In genomic region chr20:24695529-24696225, GRCh38 we compare ENCODE assay signal across 23 cellular contexts.
DNase-seq lines count a peak whose midpoint lies in the region; ATAC-seq and TF ChIP-seq lines count a peak whose summit lies in the region.
"Had no signal": no experiment of that assay in that cellular context is flagged by ENCODE, and none has a peak within 500 bp of the region (broad histone marks: within the 10 kb centered on the region; RNA-seq: fewer than 3 reads in every experiment).

No MANE protein-coding gene starts in this region.

- no peak for TF ChIP-seq POLR2A in thyroid gland (IDR thresholded peaks at IDR 0.05)

- H3K4me3 ChIP-seq in thyroid gland (replicated peaks in 1 of 3), result no peak overlapping the region
- H3K4me3 ChIP-seq in CD8-positive, alpha-beta T cell (ENCODE audit: low read depth, low read length), result no peak overlapping the region
- H3K4me3 ChIP-seq: dorsolateral prefrontal cortex, pancreas, Peyer's patch, SJSA1, transverse colon had no signal

- POLR2A ChIA-PET in CD8-positive, alpha-beta T cell (lab: Charles Lee), result no interaction called here

- TF ChIP-seq CTCF in type B pancreatic cell (conservative IDR thresholded peaks at IDR 0.05), result no peak
- TF ChIP-seq CTCF in thyroid gland (IDR thresholded peaks at IDR 0.05), result no peak
- no peak for TF ChIP-seq CTCF in CD8-positive, alpha-beta T cell (IDR thresholded peaks at IDR 0.05)
- TF ChIP-seq CTCF in nephron progenitor cell (IDR thresholded peaks at IDR 0.05), result no peak

- H3K27ac Mint-ChIP-seq in activated CD8-positive, alpha-beta memory T cell treated with anti-CD3 and anti-CD28 coated beads, Interleukin-2, amount 10 ng/mL, durations not matched to agents 7 days and 5 days, result no peak overlapping the region
- no peak overlapping the region for H3K27ac Mint-ChIP-seq in type B pancreatic cell
- H3K27ac Mint-ChIP-seq in CD8-positive, alpha-beta T cell, result no peak overlapping the region
- no peak overlapping the region for H3K27ac Mint-ChIP-seq in nephron progenitor cell
- H3K27ac Mint-ChIP-seq: activated naive CD8-positive, alpha-beta T cell treated with anti-CD3 and anti-CD28 coated beads, Interleukin-2, amount 10 ng/mL, durations not matched to agents 7 days and 5 days; B cell; natural killer cell had no signal

- no peak overlapping the region for H3K4me3 Mint-ChIP-seq in activated CD8-positive, alpha-beta memory T cell treated with anti-CD3 and anti-CD28 coated beads, Interleukin-2, amount 10 ng/mL, durations not matched to agents 7 days and 5 days
- H3K4me3 Mint-ChIP-seq in type B pancreatic cell, result no peak overlapping the region
- H3K4me3 Mint-ChIP-seq in CD8-positive, alpha-beta T cell, result no peak overlapping the region
- no peak overlapping the region for H3K4me3 Mint-ChIP-seq in nephron progenitor cell
- H3K4me3 Mint-ChIP-seq: activated naive CD8-positive, alpha-beta T cell treated with anti-CD3 and anti-CD28 coated beads, Interleukin-2, amount 10 ng/mL, durations not matched to agents 7 days and 5 days; B cell; natural killer cell had no signal

- no peaks in the 10 kb centered on the region for H3K27me3 ChIP-seq in thyroid gland
- H3K27me3 ChIP-seq in CD8-positive, alpha-beta T cell (ENCODE audit: insufficient read depth, low read length), result no peaks in the 10 kb centered on the region
- H3K27me3 ChIP-seq: dorsolateral prefrontal cortex, pancreas, Peyer's patch, SJSA1, transverse colon had no signal

- peaks cover under 1% of the 10 kb centered on the region for H3K27me3 Mint-ChIP-seq in activated CD8-positive, alpha-beta memory T cell treated with anti-CD3 and anti-CD28 coated beads, Interleukin-2, amount 10 ng/mL, durations not matched to agents 7 days and 5 days
- peaks cover 7% of the 10 kb centered on the region for H3K27me3 Mint-ChIP-seq in type B pancreatic cell
- peaks cover 3% of the 10 kb centered on the region for H3K27me3 Mint-ChIP-seq in CD8-positive, alpha-beta T cell (ENCODE audit: low read depth)
- H3K27me3 Mint-ChIP-seq in nephron progenitor cell (ENCODE audit: low read depth, poor library complexity), result peaks cover 23% of the 10 kb centered on the region
- H3K27me3 Mint-ChIP-seq: activated naive CD8-positive, alpha-beta T cell treated with anti-CD3 and anti-CD28 coated beads, Interleukin-2, amount 10 ng/mL, durations not matched to agents 7 days and 5 days; B cell had no signal

- H3K27ac ChIP-seq in thyroid gland, result no peak overlapping the region
- no peak overlapping the region for H3K27ac ChIP-seq in CD8-positive, alpha-beta T cell (ENCODE audit: low read depth, low read length)
- H3K27ac ChIP-seq: dorsolateral prefrontal cortex, pancreas, Peyer's patch, SJSA1, transverse colon had no signal

- H3K9me3 Mint-ChIP-seq in activated CD8-positive, alpha-beta memory T cell treated with anti-CD3 and anti-CD28 coated beads, Interleukin-2, amount 10 ng/mL, durations not matched to agents 7 days and 5 days (ENCODE audit: low read depth), result no peaks in the 10 kb centered on the region
- no peaks in the 10 kb centered on the region for H3K9me3 Mint-ChIP-seq in type B pancreatic cell
- H3K9me3 Mint-ChIP-seq in CD8-positive, alpha-beta T cell, result no peaks in the 10 kb centered on the region
- no peaks in the 10 kb centered on the region for H3K9me3 Mint-ChIP-seq in nephron progenitor cell
- H3K9me3 Mint-ChIP-seq: activated naive CD8-positive, alpha-beta T cell treated with anti-CD3 and anti-CD28 coated beads, Interleukin-2, amount 10 ng/mL, durations not matched to agents 7 days and 5 days; natural killer cell had no signal

- H3K9me3 ChIP-seq in thyroid gland, result no peaks in the 10 kb centered on the region
- no peaks in the 10 kb centered on the region for H3K9me3 ChIP-seq in CD8-positive, alpha-beta T cell (ENCODE audit: low read length)
- H3K9me3 ChIP-seq: pancreas, Peyer's patch, SJSA1, transverse colon had no signal

- CTCF ChIA-PET in activated CD8-positive, alpha-beta memory T cell treated with anti-CD3 and anti-CD28 coated beads, Interleukin-2, amount 10 ng/mL, durations not matched to agents 7 days and 5 days (lab: Charles Lee), result no interaction called here
- CTCF ChIA-PET in CD8-positive, alpha-beta T cell (lab: Charles Lee), result no interaction called here

- peaks cover 13 to 19% of the 10 kb centered on the region in 2 donors for H3K4me1 ChIP-seq in thyroid gland
- H3K4me1 ChIP-seq in CD8-positive, alpha-beta T cell (ENCODE audit: insufficient read depth, low read length), result no peaks in the 10 kb centered on the region
- H3K4me1 ChIP-seq: pancreas, Peyer's patch, SJSA1, transverse colon had no signal

- intact Hi-C loops in thyroid gland (cut with DNase I), result no loop called here
- intact Hi-C loops in CD8-positive, alpha-beta T cell (cut with DNase I, micrococcal nuclease), result no loop called here

- peak; percentile 24 for DNase-seq in activated CD8-positive, alpha-beta memory T cell treated with anti-CD3 and anti-CD28 coated beads for 24 hours
- DNase-seq in activated CD8-positive, alpha-beta memory T cell treated with anti-CD3 and anti-CD28 coated beads, Interleukin-2, amount 50 U/mL, for 4 hours, result no peak
- peak; percentile 15 for DNase-seq in activated CD8-positive, alpha-beta memory T cell treated with anti-CD3 and anti-CD28 coated beads, Interleukin-2, amount 10 ng/mL, durations not matched to agents 7 days and 5 days
- DNase-seq in left lobe of liver (ENCODE audit: low spot score), result peak; percentile 28
- peak; percentile 16 for DNase-seq in type B pancreatic cell (ENCODE audit: extremely low spot score, unreplicated experiment)
- DNase-seq in thyroid gland, result no peak
- no peak for DNase-seq in CD8-positive, alpha-beta T cell
- DNase-seq in nephron progenitor cell, result no peak
- DNase-seq: activated naive CD8-positive, alpha-beta T cell treated with anti-CD3 and anti-CD28 coated beads, Interleukin-2, amount 10 ng/mL, durations not matched to agents 7 days and 5 days; DMS79; GOT3; KBM-7; natural killer cell; NCI-H1694; NCI-H2171 treated with DMSO at 0.1 percent for 48 hours; NCI-H524; pancreas; stimulated activated naive CD8-positive, alpha-beta T cell treated with anti-CD3 and anti-CD28 coated beads, Interleukin-15, Interleukin-2, amounts not matched to agents 100 U/mL and 50 U/mL, for 24 hours; transverse colon had no signal

- no peaks in the 10 kb centered on the region for H3K4me1 Mint-ChIP-seq in activated CD8-positive, alpha-beta memory T cell treated with anti-CD3 and anti-CD28 coated beads, Interleukin-2, amount 10 ng/mL, durations not matched to agents 7 days and 5 days
- H3K4me1 Mint-ChIP-seq in type B pancreatic cell (ENCODE audit: unreplicated experiment) (peaks cover 10% of the 10 kb centered on the region), nephron progenitor cell (peaks cover 11% of the 10 kb centered on the region)
- no peaks in the 10 kb centered on the region for H3K4me1 Mint-ChIP-seq in CD8-positive, alpha-beta T cell (ENCODE audit: low read depth)
- H3K4me1 Mint-ChIP-seq: activated naive CD8-positive, alpha-beta T cell treated with anti-CD3 and anti-CD28 coated beads, Interleukin-2, amount 10 ng/mL, durations not matched to agents 7 days and 5 days; natural killer cell had no signal

- H3K36me3 ChIP-seq in thyroid gland, result no peaks in the 10 kb centered on the region
- no peaks in the 10 kb centered on the region for H3K36me3 ChIP-seq in CD8-positive, alpha-beta T cell (ENCODE audit: insufficient read depth, low read length)
- H3K36me3 ChIP-seq: pancreas, Peyer's patch, SJSA1, transverse colon had no signal

- no peaks in the 10 kb centered on the region for H3K36me3 Mint-ChIP-seq in activated CD8-positive, alpha-beta memory T cell treated with anti-CD3 and anti-CD28 coated beads, Interleukin-2, amount 10 ng/mL, durations not matched to agents 7 days and 5 days
- H3K36me3 Mint-ChIP-seq in type B pancreatic cell (no peaks in the 10 kb centered on the region), nephron progenitor cell (ENCODE audit: low read depth) (no peaks in the 10 kb centered on the region)
- no peaks in the 10 kb centered on the region for H3K36me3 Mint-ChIP-seq in CD8-positive, alpha-beta T cell
- H3K36me3 Mint-ChIP-seq: activated naive CD8-positive, alpha-beta T cell treated with anti-CD3 and anti-CD28 coated beads, Interleukin-2, amount 10 ng/mL, durations not matched to agents 7 days and 5 days; natural killer cell had no signal

- no peak for ATAC-seq in activated CD8-positive, alpha-beta memory T cell treated with anti-CD3 and anti-CD28 coated beads, Interleukin-2, amount 10 ng/mL, durations not matched to agents 7 days and 5 days
- ATAC-seq in left lobe of liver, result no peak
- no peak for ATAC-seq in CD8-positive, alpha-beta T cell
- ATAC-seq: natural killer cell; pancreas; stimulated activated naive CD8-positive, alpha-beta T cell treated with anti-CD3 and anti-CD28 coated beads, Interleukin-15, Interleukin-2, amounts not matched to agents 100 U/mL and 50 U/mL, for 24 hours had no signal

- 94 to 99% methylated on average over 2 of the region's 2 CpGs for WGBS in thyroid gland, 2 donors

Comparison
In these comparisons a context has a peak if more than half of its experiments do, and no peak if none do; other contexts are left out.
1. DNase-seq: peak in activated CD8-positive, alpha-beta memory T cell treated with anti-CD3 and anti-CD28 coated beads for 24 hours (single experiment), activated CD8-positive, alpha-beta memory T cell treated with anti-CD3 and anti-CD28 coated beads, Interleukin-2, amount 10 ng/mL, durations not matched to agents 7 days and 5 days (single experiment), left lobe of liver (single experiment) and type B pancreatic cell (single experiment); none in activated CD8-positive, alpha-beta memory T cell treated with anti-CD3 and anti-CD28 coated beads, Interleukin-2, amount 50 U/mL, for 4 hours (single experiment), thyroid gland (0 of 2), CD8-positive, alpha-beta T cell (0 of 7) and nephron progenitor cell (single experiment).